12 cellular contexts compared by ENCODE assay signal in the genomic region with DNA sequence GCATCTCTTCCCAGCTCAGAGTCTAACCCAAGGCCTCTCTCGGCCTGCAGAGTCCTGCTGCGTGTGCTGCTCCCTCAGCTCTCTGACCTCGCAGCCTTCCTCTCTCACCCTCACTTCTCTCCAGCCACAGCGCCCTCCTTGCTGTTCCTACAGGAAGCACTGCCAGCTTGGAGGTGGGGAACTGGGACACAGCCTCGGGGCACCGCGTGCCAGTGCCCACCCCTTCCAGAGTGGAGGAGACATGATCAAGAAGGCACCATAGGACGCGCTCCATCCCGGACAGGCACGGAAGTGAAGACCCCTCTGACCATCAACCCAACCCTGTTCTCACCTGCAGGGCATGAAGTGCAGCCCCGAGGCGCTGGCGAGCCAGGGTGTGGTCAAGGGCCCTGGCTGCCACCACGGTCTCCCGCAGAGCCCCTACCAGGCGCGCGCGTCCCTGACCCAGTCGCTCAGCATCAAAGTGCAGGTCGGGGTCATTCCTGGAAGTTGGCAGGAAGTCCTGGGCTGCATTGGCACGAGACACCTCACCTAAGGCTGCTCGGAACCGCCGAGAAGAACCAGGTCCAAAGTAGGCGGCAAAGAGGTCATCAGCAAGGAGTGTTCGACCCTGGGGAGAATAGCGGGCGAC. TPM values are rescaled to one million over a fixed set of nuclear protein-coding genes. Genes with fewer than 3 reads are reported as not detected.
DNase-seq lines count a peak whose midpoint lies in the region; ATAC-seq and TF ChIP-seq lines count a peak whose summit lies in the region.
"Had no signal": no experiment of that assay in that cellular context is flagged by ENCODE, and none has a peak within 500 bp of the region (broad histone marks: within the 10 kb centered on the region; RNA-seq: fewer than 3 reads in every experiment).

No MANE protein-coding gene starts in this region.

- WGBS in trophoblast cell (ENCODE audit: extremely low coverage, insufficient coverage, insufficient read length), result no CpG with 5 or more reads among the region's 30 CpGs

- no peak overlapping the region for H2AFZ ChIP-seq in trophoblast cell (ENCODE audit: insufficient read depth, low read length, poor library complexity)

- no peak overlapping the region for H3K23ac ChIP-seq in trophoblast cell (ENCODE audit: low read length)

- H3K79me2 ChIP-seq in trophoblast cell (ENCODE audit: control insufficient read depth, insufficient read depth, low read length, poor library complexity), result no peaks in the 10 kb centered on the region

- POLR2A ChIA-PET in CD4-positive, alpha-beta T cell (lab: Charles Lee), result interaction anchor here (1.1 kb wide), 1 partner anchor 10 kb away, joined by 3 read pairs; no protein-coding TSS in a partner anchor

- H3K4ac ChIP-seq in trophoblast cell (ENCODE audit: low read depth, low read length), result no peak overlapping the region

- no peaks in the 10 kb centered on the region for H3K27me3 ChIP-seq in trophoblast cell (ENCODE audit: insufficient read depth, low read length)
- no peaks in the 10 kb centered on the region for H3K27me3 ChIP-seq in CD4-positive, alpha-beta T cell (ENCODE audit: control insufficient read depth, insufficient read depth, low read length)
- H3K27me3 ChIP-seq: thyroid gland had no signal

- H3K14ac ChIP-seq in trophoblast cell (ENCODE audit: low read length), result no peak overlapping the region

- no peak overlapping the region for H2BK120ac ChIP-seq in trophoblast cell (ENCODE audit: insufficient read depth, low read length, poor library complexity)

- no peak overlapping the region for H3K9ac ChIP-seq in trophoblast cell (ENCODE audit: low read length)

- no peak for TF ChIP-seq CTCF in CD4-positive, alpha-beta T cell (IDR thresholded peaks at IDR 0.05)

- H3K4me1 Mint-ChIP-seq in T-helper 2 cell treated with Interferon-gamma antibody and Interleukin-4, amounts not matched to agents 5 μg/mL and 100 μg/mL, for 36 hours (ENCODE audit: low read depth), result peaks cover 36% of the 10 kb centered on the region
- H3K4me1 Mint-ChIP-seq in IgD-negative memory B cell, result peaks cover 0 to 15% (median 11%) of the 10 kb centered on the region in 3 donors
- H3K4me1 Mint-ChIP-seq in effector memory CD8-positive, alpha-beta T cell (ENCODE audit: low read depth in 2 of 2), result peaks cover 35 to 38% of the 10 kb centered on the region in 2 donors
- peaks cover 40% of the 10 kb centered on the region for H3K4me1 Mint-ChIP-seq in CD4-positive, alpha-beta T cell (ENCODE audit: low read depth)

- H4K8ac ChIP-seq in trophoblast cell (ENCODE audit: low read depth, low read length), result no peak overlapping the region

- no peak overlapping the region for H2AK5ac ChIP-seq in trophoblast cell (ENCODE audit: low read length)

- intact Hi-C loops in CD4-positive, alpha-beta T cell (cut with DNase I, micrococcal nuclease), result no loop called here

- H4K91ac ChIP-seq in trophoblast cell (ENCODE audit: low read depth, low read length), result peak overlapping the region; percentile 21

- peak overlapping the region; percentile 76 for H3K27ac Mint-ChIP-seq in T-helper 2 cell treated with Interferon-gamma antibody and Interleukin-4, amounts not matched to agents 5 μg/mL and 100 μg/mL, for 36 hours
- peak overlapping the region in 2 of 3 donors; percentile 46 to 89 for H3K27ac Mint-ChIP-seq in IgD-negative memory B cell
- H3K27ac Mint-ChIP-seq in effector memory CD8-positive, alpha-beta T cell, result peak overlapping the region; percentile 91 to 94
- no peak overlapping the region for H3K27ac Mint-ChIP-seq in CD4-positive, alpha-beta T cell

- H3K4me2 ChIP-seq in trophoblast cell (ENCODE audit: low read length), result no peak overlapping the region

- H3K36me3 Mint-ChIP-seq in T-helper 2 cell treated with Interferon-gamma antibody and Interleukin-4, amounts not matched to agents 5 μg/mL and 100 μg/mL, for 36 hours (ENCODE audit: low read depth), result peaks cover 16% of the 10 kb centered on the region
- H3K36me3 Mint-ChIP-seq in IgD-negative memory B cell, result no peaks in the 10 kb centered on the region
- peaks cover 18% of the 10 kb centered on the region for H3K36me3 Mint-ChIP-seq in effector memory CD8-positive, alpha-beta T cell (ENCODE audit: insufficient read depth)
- peaks cover 15% of the 10 kb centered on the region for H3K36me3 Mint-ChIP-seq in CD4-positive, alpha-beta T cell (ENCODE audit: low read depth)

- H3K4me3 ChIP-seq in trophoblast cell (ENCODE audit: low read depth, low read length), result no peak overlapping the region
- H3K4me3 ChIP-seq: thyroid gland had no signal

- H2BK12ac ChIP-seq in trophoblast cell (ENCODE audit: low read length), result no peak overlapping the region

- no peak overlapping the region for H2BK5ac ChIP-seq in trophoblast cell (ENCODE audit: low read depth, low read length, poor library complexity)

- H3K9me3 Mint-ChIP-seq in T-helper 2 cell treated with Interferon-gamma antibody and Interleukin-4, amounts not matched to agents 5 μg/mL and 100 μg/mL, for 36 hours, result no peaks in the 10 kb centered on the region
- H3K9me3 Mint-ChIP-seq in IgD-negative memory B cell, result no peaks in the 10 kb centered on the region
- no peaks in the 10 kb centered on the region for H3K9me3 Mint-ChIP-seq in effector memory CD8-positive, alpha-beta T cell
- no peaks in the 10 kb centered on the region for H3K9me3 Mint-ChIP-seq in CD4-positive, alpha-beta T cell

- CTCF ChIA-PET in CD4-positive, alpha-beta T cell (lab: Charles Lee), result interaction anchor here (0.7 to 2.5 kb wide), 2 partner anchors 20 to 54 kb away, joined by 5 to 6 read pairs; no protein-coding TSS in a partner anchor

- no peak overlapping the region for H3K18ac ChIP-seq in trophoblast cell (ENCODE audit: low read length)

- no peaks in the 10 kb centered on the region for H3K9me3 ChIP-seq in trophoblast cell (ENCODE audit: insufficient read depth, low read depth, low read length)
- no peaks in the 10 kb centered on the region for H3K9me3 ChIP-seq in CD4-positive, alpha-beta T cell (ENCODE audit: control insufficient read depth, low read length)
- H3K9me3 ChIP-seq: thyroid gland had no signal

- ATAC-seq in effector memory CD8-positive, alpha-beta T cell (replicated peaks), result no peak
- no peak for ATAC-seq in HG02798 (IDR thresholded peaks at IDR 0.05; ENCODE audit: poor library complexity, unreplicated experiment)
- ATAC-seq in CD4-positive, alpha-beta T cell (ENCODE audit: poor library complexity), result no peak

- no peaks in the 10 kb centered on the region for H3K27me3 Mint-ChIP-seq in T-helper 2 cell treated with Interferon-gamma antibody and Interleukin-4, amounts not matched to agents 5 μg/mL and 100 μg/mL, for 36 hours (ENCODE audit: low read depth)
- no peaks in the 10 kb centered on the region for H3K27me3 Mint-ChIP-seq in IgD-negative memory B cell
- no peaks in the 10 kb centered on the region for H3K27me3 Mint-ChIP-seq in effector memory CD8-positive, alpha-beta T cell
- H3K27me3 Mint-ChIP-seq in CD4-positive, alpha-beta T cell, result no peaks in the 10 kb centered on the region

- no peak overlapping the region for H4K12ac ChIP-seq in trophoblast cell (ENCODE audit: low read depth, low read length)

- H3K4me3 Mint-ChIP-seq in T-helper 2 cell treated with Interferon-gamma antibody and Interleukin-4, amounts not matched to agents 5 μg/mL and 100 μg/mL, for 36 hours, result no peak overlapping the region
- H3K4me3 Mint-ChIP-seq in IgD-negative memory B cell, result peak overlapping the region in 2 of 4 donors; percentile 25 to 69
- H3K4me3 Mint-ChIP-seq in effector memory CD8-positive, alpha-beta T cell, result peak overlapping the region; percentile 64 to 80
- no peak overlapping the region for H3K4me3 Mint-ChIP-seq in CD4-positive, alpha-beta T cell

- no peak for DNase-seq in T-helper 2 cell treated with Interferon-gamma antibody and Interleukin-4, amounts not matched to agents 5 μg/mL and 100 μg/mL, for 36 hours (ENCODE audit: low spot score)
- no peak for DNase-seq in T-helper 2 cell
- DNase-seq in effector memory CD8-positive, alpha-beta T cell, result no peak
- no peak for DNase-seq in trophoblast cell
- DNase-seq in CD4-positive, alpha-beta T cell, result no peak
- no peak for DNase-seq in epidermal melanocyte (ENCODE audit: insufficient read length, low spot score)
- DNase-seq: activated CD8-positive, alpha-beta memory T cell treated with anti-CD3 and anti-CD28 coated beads for 24 hours; activated naive CD4-positive, alpha-beta T cell treated with anti-CD3 and anti-CD28 coated beads, Interleukin-2, amount 50 U/mL, for 16 hours; NCI-H2081; thyroid gland had no signal

- no peaks in the 10 kb centered on the region for H3K79me1 ChIP-seq in trophoblast cell (ENCODE audit: low read length)

- H3K4me1 ChIP-seq in trophoblast cell (ENCODE audit: control insufficient read depth in 1 of 2, insufficient read depth in 2 of 2, low read length in 2 of 2), result peaks cover 0 to 10% of the 10 kb centered on the region in 2 experiments

- peaks cover 28 to 32% of the 10 kb centered on the region in 2 experiments for H3K36me3 ChIP-seq in trophoblast cell (ENCODE audit: control insufficient read depth in 1 of 2, insufficient read depth in 2 of 2, low read length in 2 of 2)

- no peak overlapping the region for H3K27ac ChIP-seq in trophoblast cell (ENCODE audit: low read depth, low read length)
- H3K27ac ChIP-seq in CD4-positive, alpha-beta T cell (ENCODE audit: low read depth, low read length), result no peak overlapping the region

RNA-seq across cellular contexts. Expression of a gene that starts 1.4 kb away (rescaled TPM):
- 2.6 TPM for polyA plus RNA-seq in IgD-negative memory B cell
- 0.36 and 0.56 TPM in 2 replicates for polyA plus RNA-seq in trophoblast cell (2013)
- total RNA-seq in CD4-positive, alpha-beta T cell, result 1 to 10 TPM; 1.7 TPM

RNA-seq across cellular contexts. Expression of a gene that starts 13.3 kb away (rescaled TPM):
- polyA plus RNA-seq in IgD-negative memory B cell, result not detected
- polyA plus RNA-seq in trophoblast cell (2013), result 0.36 and 0.47 TPM in 2 replicates
- 1 to 10 TPM; 2.7 to 2.8 TPM for total RNA-seq in CD4-positive, alpha-beta T cell

RNA-seq across cellular contexts. Expression of a gene that starts 19.8 kb away (rescaled TPM):
- polyA plus RNA-seq in IgD-negative memory B cell, result 83.0 TPM
- polyA plus RNA-seq in trophoblast cell (2013), result 39.7 and 43.2 TPM in 2 replicates
- 10 to 100 TPM; 43.9 to 44.2 TPM for total RNA-seq in CD4-positive, alpha-beta T cell

RNA-seq across cellular contexts. Expression of a gene that starts 31.0 kb away (rescaled TPM):
- polyA plus RNA-seq in IgD-negative memory B cell, result 100 TPM
- polyA plus RNA-seq in trophoblast cell (2013), result 109 and 111 TPM in 2 replicates
- 10 to 100 TPM; 12.6 to 13.7 TPM for total RNA-seq in CD4-positive, alpha-beta T cell

RNA-seq across cellular contexts. Expression of a gene that starts 35.9 kb away (rescaled TPM):
- 4.2 TPM for polyA plus RNA-seq in IgD-negative memory B cell
- 7.3 and 7.7 TPM in 2 replicates for polyA plus RNA-seq in trophoblast cell (2013)
- total RNA-seq in CD4-positive, alpha-beta T cell, result 10 to 100 TPM; 13.6 to 13.7 TPM

Comparison
In these comparisons a context has a peak if more than half of its experiments do, and no peak if none do; other contexts are left out.
1. H3K4me3 Mint-ChIP-seq: peak in effector memory CD8-positive, alpha-beta T cell (2 of 2); none in T-helper 2 cell treated with Interferon-gamma antibody and Interleukin-4, amounts not matched to agents 5 μg/mL and 100 μg/mL, for 36 hours (single experiment) and CD4-positive, alpha-beta T cell (single experiment).